ENCODE assay signal across 8 cellular contexts in genomic region chr5:172932313-172933017, GRCh38. TPM values are rescaled to one million over a fixed set of nuclear protein-coding genes. Genes with fewer than 3 reads are reported as not detected.
A peak's percentile ranks its signal among the peaks of the same experiment; 100 is the strongest.
DNase-seq lines count a peak whose midpoint lies in the region; ATAC-seq lines count a peak whose summit lies in the region.

No MANE protein-coding gene starts in this region.

- H3K27ac ChIP-seq in GM23248 (peak overlapping the region; percentile 96), caudate nucleus (ENCODE audit: low read depth, low read length) (no peak overlapping the region)

- H3F3A ChIP-seq in GM23248 (ENCODE audit: insufficient read depth), result peaks cover 45% of the 10 kb centered on the region

- H3K79me2 ChIP-seq in GM23248 (ENCODE audit: insufficient read depth), result peaks cover 10% of the 10 kb centered on the region; the same call in 1 of the 2 replicates

- peak overlapping the region; percentile 75 for H3K4me2 ChIP-seq in GM23248 (ENCODE audit: unreplicated experiment)

- no peaks in the 10 kb centered on the region for H4K20me1 ChIP-seq in GM23248 (ENCODE audit: insufficient read depth)

- in situ Hi-C loops in GM23248 (cut with MboI), result loop anchor here (5.0 to 25.0 kb wide), 2 partner anchors 210 to 470 kb away; partner anchors contain the start of gene SH3PXD2B

- ATAC-seq in left lobe of liver, result peak; percentile 98
- no peak for ATAC-seq in HG03159 (IDR thresholded peaks at IDR 0.05; ENCODE audit: unreplicated experiment)

- H3K4me3 ChIP-seq in GM23248, result no peak overlapping the region

- H3K36me3 ChIP-seq in GM23248 (ENCODE audit: low read depth), result no peaks in the 10 kb centered on the region; the same call in 1 of the 2 replicates

- H3K9ac ChIP-seq in GM23248, result peak overlapping the region; percentile 75

- H3K4me1 ChIP-seq in GM23248 (ENCODE audit: insufficient read depth), result peaks cover 42% of the 10 kb centered on the region

- DNase-seq in DMS53 (lab: John Stamatoyannopoulos, UW) (peak; percentile 88), GM23248 (peak; percentile 90), NCI-H146 (lab: John Stamatoyannopoulos, UW) (peak; percentile 37), caudate nucleus (lab: John Stamatoyannopoulos, UW) (peak in 52 of 61 donors; percentile 7 to 83 (median 36)), left lobe of liver (ENCODE audit: low spot score) (peak; percentile 79)
- peak; percentile 76 for DNase-seq in activated CD4-positive, CD25-positive, alpha-beta regulatory T cell treated with anti-CD3 and anti-CD28 coated beads, Interleukin-2, amount 50 U/mL, for 72 hours
- DNase-seq in stimulated activated CD4-positive, alpha-beta T cell treated with anti-CD3 and anti-CD28 coated beads, Interleukin-2, amount 100 ng/mL, for 48 hours, result peak; percentile 67 to 76

- no peak overlapping the region for H2AFZ ChIP-seq in GM23248

- 12 to 13% methylated on average over 22 of the region's 22 CpGs for WGBS in GM23248 (ENCODE audit: low coverage in 1 of 2, low lambda C conversion rate in 2 of 2, missing lambda C conversion rate in 2 of 2), 2 experiments

- H3K9me3 ChIP-seq in GM23248 (ENCODE audit: low read depth), result no peaks in the 10 kb centered on the region

- no peaks in the 10 kb centered on the region for H3K27me3 ChIP-seq in GM23248 (replicated peaks; ENCODE audit: insufficient read depth)

- no peaks in the 10 kb centered on the region for H3K9me2 ChIP-seq in GM23248 (ENCODE audit: insufficient read depth)

RNA-seq across cellular contexts. Expression of gene RPL26L1, which starts 26.8 kb away (rescaled TPM):
- 24.3 and 30.7 TPM in 2 replicates for total RNA-seq in GM23248 (2014; rRNA removed; shearing (Covaris generic))
- 102 and 104 TPM in 2 replicates for polyA plus RNA-seq in GM23248 (2016; fragmentation: Nextera tagmentation; extraction: Ambion mirVana)
- 16.3 TPM for total RNA-seq in left lobe of liver

RNA-seq across cellular contexts. Expression of gene ATP6V0E1, which starts 51.1 kb away (rescaled TPM):
- 175 and 204 TPM in 2 replicates for total RNA-seq in GM23248 (2014; rRNA removed; shearing (Covaris generic))
- 675 and 702 TPM in 2 replicates for polyA plus RNA-seq in GM23248 (2016; fragmentation: Nextera tagmentation; extraction: Ambion mirVana)
- total RNA-seq in left lobe of liver, result 110 TPM

Comparison
In these comparisons a context has a peak if more than half of its experiments do, and no peak if none do; other contexts are left out.
1. DNase-seq: peak in every context shown above with its lines; median percentile 90 in GM23248; 88 in DMS53; 79 in left lobe of liver; 76 in activated CD4-positive, CD25-positive, alpha-beta regulatory T cell treated with anti-CD3 and anti-CD28 coated beads, Interleukin-2, amount 50 U/mL, for 72 hours; 72 in stimulated activated CD4-positive, alpha-beta T cell treated with anti-CD3 and anti-CD28 coated beads, Interleukin-2, amount 100 ng/mL, for 48 hours; 37 in NCI-H146; 36 in caudate nucleus.